ENCODE assay signal across 9 cellular contexts in the genomic region with DNA sequence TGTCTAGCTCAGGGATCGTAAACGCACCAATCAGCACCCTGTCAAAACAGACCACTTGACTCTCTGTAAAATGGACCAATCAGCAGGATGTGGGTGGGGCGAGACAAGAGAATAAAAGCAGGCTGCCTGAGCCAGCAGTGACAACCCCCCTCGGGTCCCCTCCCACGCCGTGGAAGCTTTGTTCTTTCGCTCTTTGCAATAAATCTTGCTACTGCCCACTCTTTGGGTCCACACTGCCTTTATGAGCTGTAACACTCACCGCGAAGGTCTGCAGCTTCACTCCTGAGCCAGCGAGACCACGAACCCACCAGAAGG. TPM values are rescaled to one million over a fixed set of nuclear protein-coding genes. Genes with fewer than 3 reads are reported as not detected.
A peak's percentile ranks its signal among the peaks of the same experiment; 100 is the strongest.
DNase-seq lines count a peak whose midpoint lies in the region; ATAC-seq lines count a peak whose summit lies in the region.
"Not testable (repeated sequence)": the region's sequence is repeated elsewhere in the genome, so short reads cannot be mapped to it uniquely, and the experiment has no call there.
"Had no signal": no experiment of that assay in that cellular context is flagged by ENCODE, and none has a peak within 500 bp of the region (broad histone marks: within the 10 kb centered on the region; RNA-seq: fewer than 3 reads in every experiment).

No MANE protein-coding gene starts in this region.

- H3K27ac ChIP-seq in Karpas-422 (ENCODE audit: low read length), result not testable (repeated sequence)

- not testable (repeated sequence) for H3K79me2 ChIP-seq in Karpas-422 (ENCODE audit: low read length)

- peaks cover 15% of the 10 kb centered on the region for H3K4me1 Mint-ChIP-seq in activated naive CD8-positive, alpha-beta T cell (ENCODE audit: low read depth)
- peaks cover 4 to 14% (median 10%) of the 10 kb centered on the region in 4 donors for H3K4me1 Mint-ChIP-seq in naive thymus-derived CD8-positive, alpha-beta T cell
- peaks cover 60% of the 10 kb centered on the region for H3K4me1 Mint-ChIP-seq in stimulated activated naive CD8-positive, alpha-beta T cell treated with anti-CD3 and anti-CD28 coated beads, Interleukin-15, amount 100 ng/mL, for 72 hours

- H3K4me2 ChIP-seq in Karpas-422 (ENCODE audit: low read depth, low read length, poor library complexity, severe bottlenecking), result not testable (repeated sequence)

- not testable (repeated sequence) for H3K36me3 ChIP-seq in Karpas-422 (ENCODE audit: insufficient read depth, low read length)

- not testable (repeated sequence) for H3K27ac Mint-ChIP-seq in activated naive CD8-positive, alpha-beta T cell
- H3K27ac Mint-ChIP-seq in naive thymus-derived CD8-positive, alpha-beta T cell, result peak overlapping the region in 5 of 10 donors; percentile 6 to 69 (median 58)
- peak overlapping the region; percentile 57 to 82 for H3K27ac Mint-ChIP-seq in stimulated activated naive CD8-positive, alpha-beta T cell treated with anti-CD3 and anti-CD28 coated beads, Interleukin-15, amount 100 ng/mL, for 72 hours

- H3K4me3 ChIP-seq in Karpas-422 (ENCODE audit: low read length), result not testable (repeated sequence)

- not testable (repeated sequence) for H3K27me3 ChIP-seq in Karpas-422 (ENCODE audit: low read length)

- not testable (repeated sequence) for H3K9ac ChIP-seq in Karpas-422 (ENCODE audit: low read length)

- not testable (repeated sequence) for H3K9me3 Mint-ChIP-seq in activated naive CD8-positive, alpha-beta T cell (ENCODE audit: low read depth); naive thymus-derived CD8-positive, alpha-beta T cell; stimulated activated naive CD8-positive, alpha-beta T cell treated with anti-CD3 and anti-CD28 coated beads, Interleukin-15, amount 100 ng/mL, for 72 hours

- H3K4me3 Mint-ChIP-seq in activated naive CD8-positive, alpha-beta T cell, result peak overlapping the region; percentile 82
- peak overlapping the region; percentile 54 to 86 (median 72) for H3K4me3 Mint-ChIP-seq in naive thymus-derived CD8-positive, alpha-beta T cell
- peak overlapping the region; percentile 73 to 79 for H3K4me3 Mint-ChIP-seq in stimulated activated naive CD8-positive, alpha-beta T cell treated with anti-CD3 and anti-CD28 coated beads, Interleukin-15, amount 100 ng/mL, for 72 hours

- H3K9me3 ChIP-seq in Karpas-422 (ENCODE audit: low read length), result not testable (repeated sequence)

- not testable (repeated sequence) for H3K4me1 ChIP-seq in Karpas-422 (ENCODE audit: low read length)

- H2AFZ ChIP-seq in Karpas-422 (ENCODE audit: low read length), result not testable (repeated sequence)

- H3K27me3 Mint-ChIP-seq in activated naive CD8-positive, alpha-beta T cell; naive thymus-derived CD8-positive, alpha-beta T cell: not testable (repeated sequence)
- H3K27me3 Mint-ChIP-seq in stimulated activated naive CD8-positive, alpha-beta T cell treated with anti-CD3 and anti-CD28 coated beads, Interleukin-15, amount 100 ng/mL, for 72 hours, result peaks cover 20% of the 10 kb centered on the region

- POLR2A ChIA-PET in naive thymus-derived CD8-positive, alpha-beta T cell (lab: Charles Lee), result not testable (repeated sequence)

- not testable (repeated sequence) for H4K20me1 ChIP-seq in Karpas-422 (ENCODE audit: insufficient read depth, low read depth, low read length)

- peak; percentile 64 for DNase-seq in Karpas-422
- peak; percentile 72 to 76 for DNase-seq in SHP77 (lab: John Stamatoyannopoulos, UW)
- peak; percentile 43 to 53 for DNase-seq in activated CD4-positive, alpha-beta T cell treated with anti-CD3 and anti-CD28 coated beads for 4 hours
- DNase-seq in activated T-cell treated with anti-CD3 and anti-CD28 coated beads, Interleukin-2, amount 50 U/mL, for 1 hour, result peak; percentile 43
- DNase-seq in naive thymus-derived CD8-positive, alpha-beta T cell, result peak in 6 of 10 donors; percentile 11 to 37 (median 31)
- DNase-seq in stimulated activated CD4-positive, alpha-beta T cell treated with anti-CD3 and anti-CD28 coated beads, Interleukin-4, amount 100 ng/mL, for 4 hours, result peak; percentile 29 to 57
- DNase-seq in stimulated activated naive CD8-positive, alpha-beta T cell treated with anti-CD3 and anti-CD28 coated beads, Interleukin-15, amount 100 ng/mL, for 72 hours, result peak; percentile 46 to 51

- H3K36me3 Mint-ChIP-seq in activated naive CD8-positive, alpha-beta T cell; naive thymus-derived CD8-positive, alpha-beta T cell: not testable (repeated sequence)

- not testable (repeated sequence) for H3K9me2 ChIP-seq in Karpas-422 (replicated peaks; ENCODE audit: insufficient read depth, low read length)

- ATAC-seq in naive thymus-derived CD8-positive, alpha-beta T cell; stimulated activated naive CD8-positive, alpha-beta T cell treated with anti-CD3 and anti-CD28 coated beads, Interleukin-15, amount 100 ng/mL, for 72 hours: not testable (repeated sequence)

RNA-seq across cellular contexts. Expression of a gene that starts 13.5 kb away (rescaled TPM):
- not detected in 2 replicates for total RNA-seq in Karpas-422 (2014; rRNA removed; shearing (Covaris generic); ENCODE audit: low replicate concordance)
- 10 to 100 TPM; 10.0 to 13.7 TPM for total RNA-seq in naive thymus-derived CD8-positive, alpha-beta T cell
- 1 to 10 TPM in 2 of 3 donors, under 1 TPM in 1; 0.83 to 2.4 (median 1.5) TPM for polyA plus RNA-seq in naive thymus-derived CD8-positive, alpha-beta T cell

RNA-seq across cellular contexts. Expression of a gene that starts 13.8 kb away (rescaled TPM):
- 20.9 and 28.3 TPM in 2 replicates for total RNA-seq in Karpas-422 (2014; rRNA removed; shearing (Covaris generic); ENCODE audit: low replicate concordance)
- total RNA-seq in naive thymus-derived CD8-positive, alpha-beta T cell, result under 1 TPM; 0.10 to 0.16 TPM
- polyA plus RNA-seq in naive thymus-derived CD8-positive, alpha-beta T cell, result not detected
- total RNA-seq: kidney epithelial cell had no signal

RNA-seq across cellular contexts. Expression of a gene that starts 39.6 kb away (rescaled TPM):
- total RNA-seq in Karpas-422 (2014; rRNA removed; shearing (Covaris generic); ENCODE audit: low replicate concordance), result 13.3 and 34.8 TPM in 2 replicates
- total RNA-seq in naive thymus-derived CD8-positive, alpha-beta T cell, result 10 to 100 TPM; 56.7 to 62.7 TPM
- 10 to 100 TPM; 21.1 to 31.2 (median 31.2) TPM for polyA plus RNA-seq in naive thymus-derived CD8-positive, alpha-beta T cell

RNA-seq across cellular contexts. Expression of a gene that starts 40.7 kb away (rescaled TPM):
- total RNA-seq in Karpas-422 (2014; rRNA removed; shearing (Covaris generic); ENCODE audit: low replicate concordance), result 121 and 227 TPM in 2 replicates
- 10 to 100 TPM; 57.6 to 64.4 TPM for total RNA-seq in naive thymus-derived CD8-positive, alpha-beta T cell
- polyA plus RNA-seq in naive thymus-derived CD8-positive, alpha-beta T cell, result 100 to 1,000 TPM in 1 of 3 donors, 10 to 100 TPM in 2; 86.1 to 110 (median 91.3) TPM

RNA-seq across cellular contexts. Expression of a gene that starts 49.6 kb away (rescaled TPM):
- not detected in 2 replicates for total RNA-seq in Karpas-422 (2014; rRNA removed; shearing (Covaris generic); ENCODE audit: low replicate concordance)
- under 1 TPM in 1 of 2 experiments, not detected in 1; 0.55 TPM for total RNA-seq in naive thymus-derived CD8-positive, alpha-beta T cell
- not detected for polyA plus RNA-seq in naive thymus-derived CD8-positive, alpha-beta T cell

Comparison
In these comparisons a context has a peak if more than half of its experiments do, and no peak if none do; other contexts are left out.
1. RNA of a gene that starts 13.5 kb away (total RNA-seq): 10.0 to 13.7 TPM in naive thymus-derived CD8-positive, alpha-beta T cell; not detected in Karpas-422; every median in the first group is over 10 times any median in the second.
2. RNA of a gene that starts 13.8 kb away (total RNA-seq): 20.9 to 28.3 TPM in Karpas-422; 0.10 to 0.16 TPM in naive thymus-derived CD8-positive, alpha-beta T cell; every median in the first group is over 10 times any median in the second.
3. Peak in every context shown above with its lines, with median percentiles within 50 percentile points of each other: DNase-seq and H3K4me3 Mint-ChIP-seq.